8 cellular contexts compared by ENCODE assay signal in genomic region chr5:35089688-35090314, GRCh38. TPM values are rescaled to one million over a fixed set of nuclear protein-coding genes. Genes with fewer than 3 reads are reported as not detected.
A peak's percentile ranks its signal among the peaks of the same experiment; 100 is the strongest.
DNase-seq lines count a peak whose midpoint lies in the region; ATAC-seq and TF ChIP-seq lines count a peak whose summit lies in the region.

No MANE protein-coding gene starts in this region.

- peaks cover 0 to 1% (median 1%) of the 10 kb centered on the region in 3 donors for H3K27me3 Mint-ChIP-seq in CD14-positive monocyte (ENCODE audit: low read depth in 3 of 3)
- no peaks in the 10 kb centered on the region for H3K27me3 Mint-ChIP-seq in brain

- TF ChIP-seq CTCF in CD14-positive monocyte (IDR thresholded peaks at IDR 0.05) (peak; percentile 73), brain (conservative IDR thresholded peaks at IDR 0.05) (peak; percentile 86)

- intact Hi-C loops in CD14-positive monocyte (cut with micrococcal nuclease), result loop anchor here (5.0 kb wide), 1 partner anchor 838 kb away; no protein-coding TSS in a partner anchor

- H3K36me3 Mint-ChIP-seq in CD14-positive monocyte (peaks cover 29 to 53% of the 10 kb centered on the region in 2 donors), brain (no peaks in the 10 kb centered on the region)

- H3K27ac Mint-ChIP-seq in CD14-positive monocyte (no peak overlapping the region), brain (no peak overlapping the region)

- H3K4me3 Mint-ChIP-seq in CD14-positive monocyte (no peak overlapping the region), brain (peak overlapping the region in 1 of 5 experiments; percentile 20)

- H3K9me3 Mint-ChIP-seq in CD14-positive monocyte (no peaks in the 10 kb centered on the region), brain (peaks cover 0 to 2% (median 0%) of the 10 kb centered on the region in 5 experiments)

- H3K4me1 Mint-ChIP-seq in CD14-positive monocyte (no peaks in the 10 kb centered on the region), brain (no peaks in the 10 kb centered on the region)

- ATAC-seq in GM19351 (IDR thresholded peaks at IDR 0.05; ENCODE audit: unreplicated experiment) (peak; percentile 71), HG03045 (IDR thresholded peaks at IDR 0.05; ENCODE audit: unreplicated experiment) (no peak)

- DNase-seq in CD14-positive monocyte (ENCODE audit: low spot score) (peak; percentile 48), NCI-H1105 (lab: John Stamatoyannopoulos, UW) (peak; percentile 23), T-helper 22 cell (ENCODE audit: low read depth) (peak; percentile 9), kidney glomerular epithelial cell (lab: John Stamatoyannopoulos, UW) (peak; percentile 58)
- peak; percentile 55 to 60 for DNase-seq in stimulated activated CD4-positive, alpha-beta T cell treated with anti-CD3 and anti-CD28 coated beads, Interleukin-2, amount 100 ng/mL, for 48 hours

RNA-seq across cellular contexts. Expression of gene AGXT2, which starts 42.1 kb away (rescaled TPM):
- polyA plus RNA-seq in CD14-positive monocyte, result not detected
- polyA plus RNA-seq in brain (ENCODE audit: insufficient read depth, low read depth, low replicate concordance), result not detected
